In genomic region chr6:134002821-134003220, GRCh38 we compare ENCODE assay signal across 2 cellular contexts.
TF ChIP-seq lines count a peak whose summit lies in the region.

No MANE protein-coding gene starts in this region.

TF ChIP-seq in GM12878, 131 proteins besides CTCF, POLR2A, EP300 and RAD21 (continued from another document):
- TF ChIP-seq TCF12 (IDR thresholded peaks at IDR 0.05; ENCODE audit: low read depth, low read length), result 0 out of 2 replicates have a peak, but pooled peaks have one; percentile 35
- TF ChIP-seq RELB (IDR thresholded peaks at IDR 0.05; ENCODE audit: low read depth), result no peak
- TF ChIP-seq RUNX3 (IDR thresholded peaks at IDR 0.05; ENCODE audit: low read length), result peak; percentile 60

TF ChIP-seq in GM12891, 5 proteins besides CTCF, POLR2A, EP300 and RAD21:
- TF ChIP-seq POLR2AphosphoS5 (IDR thresholded peaks at IDR 0.05; ENCODE audit: low read depth, low read length) (no peak), POU2F2 (IDR thresholded peaks at IDR 0.05; ENCODE audit: low read depth, low read length) (no peak), TAF1 (IDR thresholded peaks at IDR 0.05; ENCODE audit: low read depth, low read length) (no peak), PAX5 (IDR thresholded peaks at IDR 0.05; ENCODE audit: insufficient read depth, low read length, severe bottlenecking) (no peak), SPI1 (IDR thresholded peaks at IDR 0.05; ENCODE audit: low read depth, low read length) (no peak)
